ENCODE assay signal across 8 cellular contexts in the genomic region with DNA sequence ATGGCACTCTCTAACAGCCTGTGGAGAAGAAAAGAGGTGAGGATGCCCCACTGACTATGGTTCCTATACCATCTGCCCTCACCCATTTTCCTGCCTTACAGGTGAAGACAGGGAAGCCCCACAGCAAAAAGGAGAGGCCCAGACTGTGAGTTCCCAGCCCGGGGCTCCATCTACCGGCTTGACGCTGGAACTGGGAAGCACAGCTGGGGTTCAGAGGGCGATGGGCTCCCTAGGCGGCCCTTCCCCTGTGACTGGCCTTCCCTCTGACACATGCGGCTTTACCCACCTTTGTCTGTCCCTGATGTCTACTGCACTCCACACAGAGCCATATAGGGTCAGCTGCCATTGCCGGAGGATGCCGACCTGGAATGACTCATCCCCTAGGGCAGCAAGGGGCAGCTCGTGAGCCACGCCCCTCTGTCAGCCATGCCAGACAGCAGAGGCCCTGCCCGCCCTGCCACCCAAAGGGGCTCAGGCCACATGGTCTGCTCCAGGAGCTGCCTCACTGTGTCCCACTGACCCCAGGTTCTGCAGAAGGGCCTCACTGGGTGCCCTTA. TPM values are rescaled to one million over a fixed set of nuclear protein-coding genes. Genes with fewer than 3 reads are reported as not detected.
DNase-seq lines count a peak whose midpoint lies in the region; ATAC-seq, FAIRE-seq and TF ChIP-seq lines count a peak whose summit lies in the region.
"Not testable (repeated sequence)": the region's sequence is repeated elsewhere in the genome, so short reads cannot be mapped to it uniquely, and the experiment has no call there.

No MANE protein-coding gene starts in this region.

- peak; percentile 97 for FAIRE-seq in urothelium cell line (lab: Jason Lieb, UNC)

- not testable (repeated sequence) for H2AK5ac ChIP-seq in H9 (ENCODE audit: insufficient read length, low read length)

- POLR2A ChIA-PET in Panc1 (lab: Charles Lee), result not testable (repeated sequence)

- not testable (repeated sequence) for H3K4me2 ChIP-seq in H9 (ENCODE audit: insufficient read depth, insufficient read length, low read length)

- H2BK20ac ChIP-seq in H9 (ENCODE audit: low read depth, low read length, poor library complexity, severe bottlenecking), result not testable (repeated sequence)

- not testable (repeated sequence) for H3K27me3 Mint-ChIP-seq in H9 (ENCODE audit: low read depth)

- not testable (repeated sequence) for H3K36me3 ChIP-seq in Panc1 (ENCODE audit: control insufficient read depth, insufficient read depth, low read length)
- H3K36me3 ChIP-seq in heart left ventricle (peaks cover 0 to 51% (median 38%) of the 10 kb centered on the region in 9 donors), left lung (peaks cover 0 to 56% of the 10 kb centered on the region in 2 donors)

- not testable (repeated sequence) for H4K8ac ChIP-seq in H9 (replicated peaks; ENCODE audit: insufficient read length, low read depth, low read length)

- H3K9ac ChIP-seq in H9 (ENCODE audit: extremely low read depth, insufficient read length, low read length), result not testable (repeated sequence)

- TF ChIP-seq POLR2A in heart left ventricle (IDR thresholded peaks at IDR 0.05), result not testable (repeated sequence)

- not testable (repeated sequence) for H2BK15ac ChIP-seq in H9 (ENCODE audit: low read depth, low read length)

- H3K4me3 ChIP-seq in Panc1 (ENCODE audit: low read depth in 2 of 2, low read length in 2 of 2); choroid plexus epithelial cell (ENCODE audit: low read depth, low read length); heart left ventricle; left lung: not testable (repeated sequence)

- not testable (repeated sequence) for H3K27ac ChIP-seq in H9 (ENCODE audit: insufficient read length, low read depth, low read length); Panc1 (ENCODE audit: low read length); left lung
- H3K27ac ChIP-seq in heart left ventricle, result peak overlapping the region in 1 of 12 donors; percentile 42

- intact Hi-C loops in Panc1 (cut with micrococcal nuclease; ENCODE audit: unreplicated experiment); left lung (cut with DNase I): not testable (repeated sequence)
- intact Hi-C loops in heart left ventricle (cut with DNase I), result loop anchor here in 4 of 10 donors (5.0 kb wide), 1 partner anchor 75 kb away; no protein-coding TSS in a partner anchor

- H4K5ac ChIP-seq in H9 (ENCODE audit: insufficient read length, low read depth, low read length), result not testable (repeated sequence)

- not testable (repeated sequence) for H4K91ac ChIP-seq in H9 (ENCODE audit: insufficient read length, low read depth, low read length)

- peak; percentile 31; the same call in 1 of the 2 replicates for ATAC-seq in Panc1
- ATAC-seq in heart left ventricle, result peak in 3 of 4 donors; percentile 51 to 71 (median 68)
- peak; percentile 14 for ATAC-seq in left lung
- peak; percentile 14 for ATAC-seq in omental fat pad (ENCODE audit: low FRiP score)

- TF ChIP-seq CTCF in H9 (conservative IDR thresholded peaks at IDR 0.05), result peak; percentile 22; the same call in 2 of the 3 replicates
- not testable (repeated sequence) for TF ChIP-seq CTCF in Panc1 (IDR thresholded peaks at IDR 0.05); left lung (IDR thresholded peaks at IDR 0.05); omental fat pad (IDR thresholded peaks at IDR 0.05)
- TF ChIP-seq CTCF in choroid plexus epithelial cell (conservative IDR thresholded peaks at IDR 0.05; ENCODE audit: low read depth, low read length), result peak; percentile 22
- peak in 1 of 12 donors; percentile 15 for TF ChIP-seq CTCF in heart left ventricle (IDR thresholded peaks at IDR 0.05)

- not testable (repeated sequence) for H3K79me2 ChIP-seq in H9 (ENCODE audit: insufficient read depth, low read length)

- H3K14ac ChIP-seq in H9 (ENCODE audit: insufficient read depth, low read length), result not testable (repeated sequence)

- not testable (repeated sequence) for H3K27me3 ChIP-seq in H9 (ENCODE audit: insufficient read depth, low read length); Panc1 (ENCODE audit: control insufficient read depth, insufficient read depth, low read length); heart left ventricle; left lung

- DNase-seq in Caki2 (ENCODE audit: low read depth) (peak; percentile 27), H9 (peak; percentile 62), heart left ventricle (peak in 1 of 5 donors; percentile 28), left lung (peak in 1 of 2 donors; percentile 67)
- not testable (repeated sequence) for DNase-seq in Panc1 (ENCODE audit: low read depth, low spot score); choroid plexus epithelial cell (ENCODE audit: low read depth); omental fat pad (ENCODE audit: low spot score); urothelium cell line (ENCODE audit: low spot score)

- H3K27ac Mint-ChIP-seq in H9, result not testable (repeated sequence)

- not testable (repeated sequence) for H3T11ph ChIP-seq in H9 (ENCODE audit: low read length)

- H4K20me1 ChIP-seq in H9 (ENCODE audit: control insufficient read depth, insufficient read depth, insufficient read length), result not testable (repeated sequence)

- not testable (repeated sequence) for H2BK12ac ChIP-seq in H9 (ENCODE audit: insufficient read length, low read depth, low read length)

- H2BK5ac ChIP-seq in H9 (ENCODE audit: insufficient read length, low read length), result not testable (repeated sequence)

- not testable (repeated sequence) for H3K4me1 ChIP-seq in H9 (ENCODE audit: insufficient read depth, low read length); Panc1 (ENCODE audit: control insufficient read depth, insufficient read depth, low read length); left lung
- peaks cover 0 to 31% (median 11%) of the 10 kb centered on the region in 12 donors for H3K4me1 ChIP-seq in heart left ventricle

- H3K4ac ChIP-seq in H9 (ENCODE audit: low read depth, low read length), result not testable (repeated sequence)

- peaks cover 10 to 32% (median 29%) of the 10 kb centered on the region in 3 experiments; a peak in 6 of 7 replicates for H3K36me3 Mint-ChIP-seq in H9 (ENCODE audit: insufficient read depth in 1 of 3, low read depth in 3 of 3)

- not testable (repeated sequence) for H3K9me3 Mint-ChIP-seq in H9

- CTCF ChIA-PET in Panc1 (lab: Charles Lee), result not testable (repeated sequence)

- not testable (repeated sequence) for H3K4me1 Mint-ChIP-seq in H9

- H3K18ac ChIP-seq in H9 (ENCODE audit: insufficient read length, low read depth, low read length), result not testable (repeated sequence)

- H2AFZ ChIP-seq in H9 (ENCODE audit: low read length), result not testable (repeated sequence)

- not testable (repeated sequence) for H2BK120ac ChIP-seq in H9 (ENCODE audit: low read depth, low read length, poor library complexity, severe bottlenecking)

- not testable (repeated sequence) for H3K79me1 ChIP-seq in H9 (ENCODE audit: insufficient read depth, low read depth, low read length, poor library complexity, severe bottlenecking)

- not testable (repeated sequence) for BruUV-seq in Panc1 (replicated peaks; lab: Mats Ljungman, UMichigan)

- not testable (repeated sequence) for H3K9me3 ChIP-seq in H9 (ENCODE audit: control insufficient read depth, low read depth, low read length); Panc1 (ENCODE audit: control insufficient read depth, insufficient read depth, low read depth, low read length); heart left ventricle; left lung

- not testable (repeated sequence) for H3K56ac ChIP-seq in H9 (ENCODE audit: insufficient read length, low read depth, low read length)

- not testable (repeated sequence) for H3K23ac ChIP-seq in H9 (ENCODE audit: insufficient read length, low read depth, low read length)

- in situ Hi-C loops in Caki2 (cut with HindIII; ENCODE audit: low pct_unique_long_range_greater_than_20kb, low sequenced_read_pairs); Panc1 (cut with HindIII; ENCODE audit: low pct_unique_long_range_greater_than_20kb, low sequenced_read_pairs): not testable (repeated sequence)

- not testable (repeated sequence) for H3K23me2 ChIP-seq in H9 (ENCODE audit: insufficient read length, low read depth, low read length, poor library complexity, severe bottlenecking)

- no CpG with 5 or more reads among the region's 11 CpGs for WGBS in H9 (ENCODE audit: extremely low coverage, insufficient read length, low lambda C conversion rate)
- WGBS in heart left ventricle, 4 donors, result 77 to 84% methylated on average over 5 to 6 of the region's 11 CpGs; no CpG with 5 or more reads in 2 of the 4 donors

- H3K4me3 Mint-ChIP-seq in H9, result not testable (repeated sequence)

RNA-seq across cellular contexts. Expression of gene TAGLN, which starts 7.7 kb away (rescaled TPM):
- 0.54 and 0.72 TPM in 2 replicates for total RNA-seq in Caki2 (2014; rRNA removed; shearing (Covaris generic); ENCODE audit: low replicate concordance)
- total RNA-seq in H9 (2021), result 176 and 188 TPM in 2 replicates
- total RNA-seq in Panc1 (2021; ENCODE audit: unreplicated experiment), result 6.4 TPM
- polyA plus RNA-seq in Panc1 (2012; ENCODE audit: insufficient read length), result 3.9 TPM
- total RNA-seq in heart left ventricle, result 100 to 1,000 TPM in 7 of 9 donors, 10 to 100 TPM in 2; 63.7 to 338 (median 173) TPM
- polyA plus RNA-seq in heart left ventricle, result 100 to 1,000 TPM; 319 to 399 TPM
- total RNA-seq in left lung, result 100 to 1,000 TPM; 505 to 763 TPM
- total RNA-seq in omental fat pad, result 1,000 to 10,000 TPM in 1 of 4 donors, 100 to 1,000 TPM in 3; 731 to 1,161 (median 827) TPM

RNA-seq across cellular contexts. Expression of gene PCSK7, which starts 25.0 kb away (rescaled TPM):
- 10.5 and 26.7 TPM in 2 replicates for total RNA-seq in Caki2 (2014; rRNA removed; shearing (Covaris generic); ENCODE audit: low replicate concordance)
- total RNA-seq in H9 (2021) (50.7 and 53.9 TPM in 2 replicates), Panc1 (2021; ENCODE audit: unreplicated experiment) (60.6 TPM), heart left ventricle (10 to 100 TPM; 16.9 to 43.4 (median 25.5) TPM), left lung (10 to 100 TPM; 65.8 to 77.8 TPM), omental fat pad (10 to 100 TPM; 39.8 to 78.1 (median 50.0) TPM)
- polyA plus RNA-seq in Panc1 (2012; ENCODE audit: insufficient read length), result 44.4 TPM
- polyA plus RNA-seq in heart left ventricle, result 10 to 100 TPM; 27.8 to 34.6 TPM

RNA-seq across cellular contexts. Expression of gene RNF214, which starts 25.6 kb away (rescaled TPM):
- 1.7 and 4.0 TPM in 2 replicates for total RNA-seq in Caki2 (2014; rRNA removed; shearing (Covaris generic); ENCODE audit: low replicate concordance)
- total RNA-seq in H9 (2021) (25.4 and 26.0 TPM in 2 replicates), Panc1 (2021; ENCODE audit: unreplicated experiment) (39.7 TPM), heart left ventricle (10 to 100 TPM; 16.1 to 31.9 (median 23.4) TPM), left lung (10 to 100 TPM; 21.5 to 22.3 TPM), omental fat pad (10 to 100 TPM in 2 of 4 donors, 1 to 10 TPM in 2; 7.7 to 12.1 (median 9.8) TPM)
- polyA plus RNA-seq in Panc1 (2012; ENCODE audit: insufficient read length), result 27.3 TPM
- polyA plus RNA-seq in heart left ventricle, result 10 to 100 TPM in 1 of 2 donors, 1 to 10 TPM in 1; 8.0 to 12.9 TPM

RNA-seq across cellular contexts. Expression of gene SIDT2, which starts 28.3 kb away (rescaled TPM):
- total RNA-seq in Caki2 (2014; rRNA removed; shearing (Covaris generic); ENCODE audit: low replicate concordance), result 11.8 and 24.1 TPM in 2 replicates
- 18.3 and 20.9 TPM in 2 replicates for total RNA-seq in H9 (2021)
- 47.6 TPM for total RNA-seq in Panc1 (2021; ENCODE audit: unreplicated experiment)
- polyA plus RNA-seq in Panc1 (2012; ENCODE audit: insufficient read length), result 63.6 TPM
- total RNA-seq in heart left ventricle, result 10 to 100 TPM; 17.2 to 45.5 (median 22.2) TPM
- 10 to 100 TPM; 13.9 to 14.5 TPM for polyA plus RNA-seq in heart left ventricle
- total RNA-seq in left lung, result 100 to 1,000 TPM in 1 of 2 donors, 10 to 100 TPM in 1; 66.1 to 112 TPM
- 100 to 1,000 TPM in 1 of 4 donors, 10 to 100 TPM in 3; 63.4 to 101 (median 81.1) TPM for total RNA-seq in omental fat pad

Comparison
In these comparisons a context has a peak if more than half of its experiments do, and no peak if none do; other contexts are left out.
1. ATAC-seq: peak in every context shown above with its lines; median percentile 68 in heart left ventricle; 31 in Panc1; 14 in left lung; 14 in omental fat pad.